In the genomic region with DNA sequence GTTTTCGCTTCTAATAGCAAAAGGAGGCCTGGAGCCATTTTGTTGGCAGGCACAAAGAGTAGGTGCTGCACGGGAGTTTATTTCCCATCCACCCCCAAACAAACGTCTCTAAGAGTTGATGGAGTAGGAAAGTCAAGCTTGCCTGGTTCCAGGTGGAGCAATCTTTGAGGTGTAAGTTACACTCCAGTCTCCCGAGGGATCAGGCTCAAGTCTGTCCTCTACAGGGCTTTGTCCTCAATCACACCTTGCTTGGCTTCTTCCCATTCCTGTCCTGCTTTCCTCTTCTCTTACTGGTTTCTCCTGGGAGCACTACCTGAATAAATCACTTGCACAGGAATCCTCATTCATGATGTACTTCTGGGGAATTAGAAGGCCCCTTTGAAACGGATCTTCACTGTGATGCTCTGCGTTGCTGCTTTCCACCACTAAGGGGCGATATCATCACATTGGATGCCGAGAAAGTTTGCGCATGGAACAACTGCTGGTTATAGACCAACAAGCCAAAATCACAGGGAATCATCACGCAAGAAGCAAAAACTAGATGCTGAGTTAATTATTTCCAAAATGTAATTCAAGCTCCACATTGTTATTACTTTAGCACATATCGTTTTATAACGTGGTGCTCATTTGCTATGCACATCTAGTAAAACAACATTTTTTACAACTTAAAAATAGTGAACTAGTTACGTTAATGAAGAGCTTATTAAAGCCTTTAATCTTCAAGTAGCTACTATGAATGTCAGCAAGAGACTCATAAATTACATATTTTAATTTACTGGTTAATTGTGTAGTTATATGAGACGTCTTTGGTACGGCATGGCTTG, we compare ENCODE assay signal across 8 cellular contexts.
A peak's percentile ranks its signal among the peaks of the same experiment; 100 is the strongest.
DNase-seq lines count a peak whose midpoint lies in the region; ATAC-seq and TF ChIP-seq lines count a peak whose summit lies in the region.

No MANE protein-coding gene starts in this region.

- ATAC-seq in HG03025 (IDR thresholded peaks at IDR 0.05; ENCODE audit: low FRiP score, unreplicated experiment), result no peak

- no peak overlapping the region for H3K4me3 ChIP-seq in AG04449 (ENCODE audit: low read depth, low read length)

- POLR2A ChIA-PET in AG04449 (lab: Yijun Ruan, JAX), result no interaction called here

- DNase-seq in AG04449 (ENCODE audit: low read depth, low spot score) (no peak), GM13976 (ENCODE audit: low spot score) (peak; percentile 46), NCI-H446 treated with DMSO at 0.1 percent for 48 hours (lab: John Stamatoyannopoulos, UW) (peak; percentile 34), mesothelial cell of epicardium (ENCODE audit: low spot score in 2 of 2, unreplicated experiment in 2 of 2) (peak in 1 of 2 experiments; percentile 64)
- peak; percentile 66 for DNase-seq in activated CD4-positive, alpha-beta T cell treated with anti-CD3 and anti-CD28 coated beads, Interleukin-2, amount 50 U/mL, for 1 hour
- DNase-seq in effector CD8-positive, alpha-beta T cell (lab: John Stamatoyannopoulos, UW), result peak; percentile 24
- DNase-seq in stimulated activated CD8-positive, alpha-beta memory T cell treated with anti-CD3 and anti-CD28 coated beads, Interleukin-7, amount 100 ng/mL, for 48 hours (ENCODE audit: extremely low read depth in 1 of 2, low read depth in 1 of 2), result peak; percentile 11 to 14

- H3K4me1 Mint-ChIP-seq in mesothelial cell of epicardium, result no peaks in the 10 kb centered on the region

- H3K9me3 Mint-ChIP-seq in mesothelial cell of epicardium, result no peaks in the 10 kb centered on the region

- H3K27ac Mint-ChIP-seq in mesothelial cell of epicardium, result no peak overlapping the region

- TF ChIP-seq CTCF in AG04449 (IDR thresholded peaks at IDR 0.05; ENCODE audit: insufficient read depth, low read length, missing control alignments), result peak; percentile 87
- TF ChIP-seq CTCF in GM13976 (IDR thresholded peaks at IDR 0.05; ENCODE audit: borderline replicate concordance, control extremely low read depth, extremely low read depth, insufficient read depth, missing control alignments), result peak; percentile 76
- peak; percentile 71 for TF ChIP-seq CTCF in mesothelial cell of epicardium (IDR thresholded peaks at IDR 0.05; ENCODE audit: unreplicated experiment)

- H3K27me3 Mint-ChIP-seq in mesothelial cell of epicardium (ENCODE audit: low read depth), result peaks cover 36% of the 10 kb centered on the region

- in situ Hi-C loops in GM13976 (cut with MboI; ENCODE audit: low sequenced_read_pairs, unreplicated experiment), result no loop called here

- CTCF ChIA-PET in AG04449 (lab: Yijun Ruan, JAX), result interaction anchor here (0.5 to 4.2 kb wide), 22 partner anchors 10 to 438 kb away, joined by 3 to 53 read pairs (median 4); no protein-coding TSS in a partner anchor

- no peak overlapping the region for H3K4me3 Mint-ChIP-seq in mesothelial cell of epicardium

- H3K36me3 Mint-ChIP-seq in mesothelial cell of epicardium, result no peaks in the 10 kb centered on the region
